Comparison of ENCODE assay signal across 1 cellular context in genomic region chr10:80194373-80195045, GRCh38.
TF ChIP-seq lines count a peak whose summit lies in the region.

No MANE protein-coding gene starts in this region.

TF ChIP-seq in IMR-90, 13 proteins besides CTCF, POLR2A, EP300 and RAD21 (continued from another document):
- TF ChIP-seq USF2 (IDR thresholded peaks at IDR 0.05; ENCODE audit: low read depth, low read length) (no peak), ELK1 (IDR thresholded peaks at IDR 0.05; ENCODE audit: borderline replicate concordance, low read depth, low read length) (no peak), NFE2L2 (IDR thresholded peaks at IDR 0.05; ENCODE audit: low read depth, low read length) (no peak), RFX5 (IDR thresholded peaks at IDR 0.05; ENCODE audit: low read depth, low read length) (no peak), MAFK (IDR thresholded peaks at IDR 0.05; ENCODE audit: low read depth, low read length) (no peak), MXI1 (IDR thresholded peaks at IDR 0.05; ENCODE audit: borderline replicate concordance, low read depth, low read length) (no peak), MAZ (IDR thresholded peaks at IDR 0.05; ENCODE audit: borderline replicate concordance, low read depth, low read length) (no peak)
TF ChIP-seq in IMR-90: peak in this region for 0.
